In the genomic region with DNA sequence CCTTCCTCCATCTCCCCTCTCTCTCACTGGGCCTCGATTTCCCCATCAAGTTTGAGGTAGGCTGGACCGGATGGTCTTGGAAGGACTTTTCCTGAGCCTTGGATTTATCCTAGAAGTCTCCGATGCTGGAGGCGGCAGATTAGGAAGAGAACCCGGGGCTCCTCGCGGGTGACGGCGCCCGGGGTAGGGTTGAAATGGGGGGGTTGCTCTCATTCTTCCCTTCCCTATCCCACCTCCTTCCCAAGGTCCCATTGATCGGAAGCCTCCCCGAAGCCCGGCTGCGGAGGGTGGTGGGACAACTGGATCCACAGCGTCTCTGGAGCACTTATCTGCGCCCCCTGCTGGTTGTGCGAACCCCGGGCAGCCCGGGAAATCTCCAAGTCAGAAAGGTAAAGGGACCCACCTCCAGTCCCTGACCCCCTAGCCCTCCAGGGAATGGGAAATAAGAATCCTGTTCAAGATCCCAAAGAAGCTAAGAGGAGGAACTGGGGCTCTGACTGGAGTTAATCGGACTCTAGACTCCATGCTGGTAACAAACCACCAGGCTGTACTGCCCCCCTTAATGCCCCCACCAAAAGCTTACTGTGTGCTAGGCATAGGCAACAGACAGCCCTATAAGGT, we compare ENCODE assay signal across 8 cellular contexts. TPM values are rescaled to one million over a fixed set of nuclear protein-coding genes. Genes with fewer than 3 reads are reported as not detected.
DNase-seq lines count a peak whose midpoint lies in the region; ATAC-seq, FAIRE-seq and TF ChIP-seq lines count a peak whose summit lies in the region.

No MANE protein-coding gene starts in this region.

- H3K36me3 ChIP-seq in duodenal mucosa (ENCODE audit: control insufficient read depth in 1 of 2, insufficient read depth in 2 of 2, low read length in 2 of 2) (peaks cover 2 to 15% of the 10 kb centered on the region in 2 donors), lower lobe of right lung (peaks cover 18% of the 10 kb centered on the region)

- no peaks in the 10 kb centered on the region for H3K27me3 ChIP-seq in duodenal mucosa (ENCODE audit: control insufficient read depth in 1 of 2, insufficient read depth in 2 of 2, low read length in 2 of 2)
- no peaks in the 10 kb centered on the region for H3K27me3 ChIP-seq in lower lobe of right lung (ENCODE audit: low read depth)

- peak; percentile 32 for DNase-seq in A172 (ENCODE audit: low spot score)
- DNase-seq in GM18507 (ENCODE audit: extremely low spot score, insufficient read length, low read depth) = no peak
- DNase-seq in NCI-H345 (lab: John Stamatoyannopoulos, UW) = peak; percentile 59
- DNase-seq in activated CD4-positive, alpha-beta T cell treated with anti-CD3 and anti-CD28 coated beads, Interleukin-2, amount 50 U/mL, for 1 hour = peak; percentile 75
- DNase-seq in lower lobe of right lung = peak; percentile 85
- DNase-seq in stimulated activated CD4-positive, alpha-beta T cell treated with anti-CD3 and anti-CD28 coated beads, TNF-alpha, amount 100 ng/mL, for 1 hour (ENCODE audit: low read depth in 3 of 3, low spot score in 1 of 3) = peak in 2 of 3 donors; percentile 42 to 74

- H3K4me3 ChIP-seq in duodenal mucosa (ENCODE audit: low read depth in 1 of 2, low read length in 2 of 2) (peak overlapping the region; percentile 94 to 95), lower lobe of right lung (peak overlapping the region; percentile 95)

- ATAC-seq in lower lobe of right lung (peak; percentile 44 to 46), GM18867 (IDR thresholded peaks at IDR 0.05; ENCODE audit: unreplicated experiment) (no peak)

- TF ChIP-seq CTCF in lower lobe of right lung (IDR thresholded peaks at IDR 0.05) = peak; percentile 90

- H3K9me3 ChIP-seq in duodenal mucosa (ENCODE audit: control insufficient read depth in 1 of 2, low read length in 2 of 2) (no peaks in the 10 kb centered on the region), lower lobe of right lung (no peaks in the 10 kb centered on the region)

- H3K27ac ChIP-seq in duodenal mucosa (ENCODE audit: low read depth, low read length) (peak overlapping the region; percentile 87), lower lobe of right lung (peak overlapping the region; percentile 91)

- intact Hi-C loops in lower lobe of right lung (cut with DNase I) = no loop called here

- peak overlapping the region; percentile 92 to 94 for H3K9ac ChIP-seq in duodenal mucosa (ENCODE audit: low read depth in 1 of 2, low read length in 2 of 2)

- H3K4me1 ChIP-seq in duodenal mucosa (ENCODE audit: control insufficient read depth in 1 of 2, insufficient read depth in 2 of 2, low read length in 2 of 2) = peaks cover 5 to 16% of the 10 kb centered on the region in 2 donors
- peaks cover 22% of the 10 kb centered on the region for H3K4me1 ChIP-seq in lower lobe of right lung

- peak; percentile 38 for FAIRE-seq in GM18507 (lab: Jason Lieb, UNC)

RNA-seq across cellular contexts. Expression of a gene that starts 0.8 kb away (rescaled TPM):
- 5.1 and 8.2 TPM in 2 replicates for total RNA-seq in A172 (2014; rRNA removed; shearing (Covaris generic))
- 5.0 TPM for total RNA-seq in lower lobe of right lung

RNA-seq across cellular contexts. Expression of a gene that starts 1.5 kb away (rescaled TPM):
- 260 and 319 TPM in 2 replicates for total RNA-seq in A172 (2014; rRNA removed; shearing (Covaris generic))
- 229 TPM for total RNA-seq in lower lobe of right lung

RNA-seq across cellular contexts. Expression of a gene that starts 25.3 kb away (rescaled TPM):
- 0.10 and 0.72 TPM in 2 replicates for total RNA-seq in A172 (2014; rRNA removed; shearing (Covaris generic))
- 7.5 TPM for total RNA-seq in lower lobe of right lung

RNA-seq across cellular contexts. Expression of a gene that starts 37.4 kb away (rescaled TPM):
- 2.4 and 3.0 TPM in 2 replicates for total RNA-seq in A172 (2014; rRNA removed; shearing (Covaris generic))
- total RNA-seq in lower lobe of right lung = 19.3 TPM

RNA-seq across cellular contexts. Expression of a gene that starts 40.0 kb away (rescaled TPM):
- total RNA-seq in A172 (2014; rRNA removed; shearing (Covaris generic)) = not detected in 2 replicates
- not detected for total RNA-seq in lower lobe of right lung
